In genomic region chr17:49483588-49484509, GRCh38 we compare ENCODE assay signal across 19 cellular contexts. TPM values are rescaled to one million over a fixed set of nuclear protein-coding genes. Genes with fewer than 3 reads are reported as not detected.
DNase-seq lines count a peak whose midpoint lies in the region; ATAC-seq, FAIRE-seq and TF ChIP-seq lines count a peak whose summit lies in the region.
"Had no signal": no experiment of that assay in that cellular context is flagged by ENCODE, and none has a peak within 500 bp of the region (broad histone marks: within the 10 kb centered on the region; RNA-seq: fewer than 3 reads in every experiment).

No MANE protein-coding gene starts in this region.

- H3K36me3 ChIP-seq in Loucy (ENCODE audit: insufficient read depth, low read length) (no peaks in the 10 kb centered on the region), WERI-Rb-1 (no peaks in the 10 kb centered on the region)
- H3K36me3 ChIP-seq: Peyer's patch had no signal

- ATAC-seq in HG03571 (IDR thresholded peaks at IDR 0.05; ENCODE audit: unreplicated experiment) = no peak
- ATAC-seq: Right ventricle myocardium inferior, SK-N-SH treated with all-trans-retinoic acid at 6 μM for 48 hours had no signal

- H3K36me3 Mint-ChIP-seq in neural crest cell (ENCODE audit: low read depth) = no peaks in the 10 kb centered on the region
- H3K36me3 Mint-ChIP-seq: CD4-positive, alpha-beta memory T cell had no signal

- H3K4me3 ChIP-seq in Loucy (ENCODE audit: low read length, poor library complexity, severe bottlenecking) (no peak overlapping the region), WERI-Rb-1 (ENCODE audit: low read depth, low read length) (no peak overlapping the region)
- H3K4me3 ChIP-seq: Peyer's patch had no signal

- H3F3A ChIP-seq in Loucy (ENCODE audit: low read depth) = no peaks in the 10 kb centered on the region

- H3K9me2 ChIP-seq in Loucy (replicated peaks; ENCODE audit: low read depth, low read length) = no peaks in the 10 kb centered on the region

- DNase-seq in GM12891 (ENCODE audit: insufficient read length, low spot score) (no peak), WERI-Rb-1 (no peak), neural crest cell (ENCODE audit: low read depth, low spot score) (no peak), SK-N-DZ (ENCODE audit: low spot score) (no peak), germinal center (ENCODE audit: low spot score) (no peak)
- DNase-seq: Calu3; CD4-positive, alpha-beta memory T cell; DMS53; HCEC 1CT; NCI-H2081; NCI-H748 treated with DMSO at 0.1 percent for 48 hours; Peyer's patch had no signal

- TF ChIP-seq POLR2A in GM12891 (IDR thresholded peaks at IDR 0.05; ENCODE audit: low read depth, low read length) = no peak

- H3K4me3 Mint-ChIP-seq in neural crest cell = no peak overlapping the region
- H3K4me3 Mint-ChIP-seq: CD4-positive, alpha-beta memory T cell; T-helper 1 cell treated with Interleukin-12 subunit alpha and Interleukin-12 subunit beta and Interleukin-4 antibody, amounts not matched to agents 30 μg/mL and 1 μg/mL, for 36 hours had no signal

- H3K9me3 ChIP-seq in Loucy (ENCODE audit: insufficient read depth, low read depth, low read length) (no peaks in the 10 kb centered on the region), WERI-Rb-1 (ENCODE audit: severe bottlenecking) (no peaks in the 10 kb centered on the region)
- H3K9me3 ChIP-seq: Peyer's patch had no signal

- H3K4me1 Mint-ChIP-seq in neural crest cell = peaks cover 83% of the 10 kb centered on the region

- TF ChIP-seq CTCF in Loucy (conservative IDR thresholded peaks at IDR 0.05; ENCODE audit: low read length) = no peak
- peak; percentile 18; the same call in 1 of the 2 replicates for TF ChIP-seq CTCF in WERI-Rb-1 (IDR thresholded peaks at IDR 0.05; ENCODE audit: low read depth, low read length)
- TF ChIP-seq CTCF in neural crest cell (conservative IDR thresholded peaks at IDR 0.05) = no peak

- no peaks in the 10 kb centered on the region for H3K27me3 ChIP-seq in Loucy (ENCODE audit: insufficient read depth, low read length, poor library complexity, severe bottlenecking)
- no peaks in the 10 kb centered on the region for H3K27me3 ChIP-seq in WERI-Rb-1 (ENCODE audit: insufficient read depth, low read depth, severe bottlenecking)
- H3K27me3 ChIP-seq: Peyer's patch had no signal

- H3K9me3 Mint-ChIP-seq in neural crest cell = no peaks in the 10 kb centered on the region
- H3K9me3 Mint-ChIP-seq: CD4-positive, alpha-beta memory T cell; T-helper 1 cell treated with Interleukin-12 subunit alpha and Interleukin-12 subunit beta and Interleukin-4 antibody, amounts not matched to agents 30 μg/mL and 1 μg/mL, for 36 hours had no signal

- no peak overlapping the region for H3K4me2 ChIP-seq in Loucy (ENCODE audit: low read depth, low read length, poor library complexity, severe bottlenecking)

- no peak overlapping the region for H3K9ac ChIP-seq in Loucy (ENCODE audit: low read depth, low read length, poor library complexity, severe bottlenecking)

- H3K27me3 Mint-ChIP-seq in neural crest cell (ENCODE audit: low read depth) = peaks cover 23% of the 10 kb centered on the region

- H3K4me1 ChIP-seq in Loucy (ENCODE audit: insufficient read depth, low read length, poor library complexity, severe bottlenecking) = peaks cover 16% of the 10 kb centered on the region
- H3K4me1 ChIP-seq: Peyer's patch had no signal

- no peaks in the 10 kb centered on the region for H3K79me2 ChIP-seq in Loucy (ENCODE audit: insufficient read depth, low read length)

- H3K27ac ChIP-seq in WERI-Rb-1 = peak overlapping the region; percentile 80
- H3K27ac ChIP-seq: HL-60, Peyer's patch had no signal

- peak overlapping the region; percentile 97 for H3K27ac Mint-ChIP-seq in neural crest cell (ENCODE audit: unreplicated experiment)
- H3K27ac Mint-ChIP-seq: T-helper 1 cell treated with Interleukin-12 subunit alpha and Interleukin-12 subunit beta and Interleukin-4 antibody, amounts not matched to agents 30 μg/mL and 1 μg/mL, for 36 hours had no signal

- H2AFZ ChIP-seq in Loucy (ENCODE audit: low read length) = peak overlapping the region; percentile 13; the same call in 1 of the 2 replicates

- H4K20me1 ChIP-seq in Loucy (ENCODE audit: insufficient read depth, low read length, poor library complexity, severe bottlenecking) = no peaks in the 10 kb centered on the region

- FAIRE-seq in GM12891 (lab: Jason Lieb, UNC) = no peak
- FAIRE-seq: HTR-8/SVneo had no signal

TF ChIP-seq in GM12891, 5 proteins besides CTCF, POLR2A, EP300 and RAD21:
- TF ChIP-seq POU2F2 (IDR thresholded peaks at IDR 0.05; ENCODE audit: low read depth, low read length) (no peak), PAX5 (IDR thresholded peaks at IDR 0.05; ENCODE audit: insufficient read depth, low read length, severe bottlenecking) (no peak), POLR2AphosphoS5 (IDR thresholded peaks at IDR 0.05; ENCODE audit: low read depth, low read length) (no peak), SPI1 (IDR thresholded peaks at IDR 0.05; ENCODE audit: low read depth, low read length) (peak; percentile 59), TAF1 (IDR thresholded peaks at IDR 0.05; ENCODE audit: low read depth, low read length) (no peak)
TF ChIP-seq in GM12891: peak in this region for 1.

RNA-seq across cellular contexts. Expression of gene NGFR, which starts 11.2 kb away (rescaled TPM):
- polyA plus RNA-seq in GM12891 (2012; ENCODE audit: low read depth, missing spikeins) = 1.1 TPM
- total RNA-seq in neural crest cell = 322 and 334 TPM in 2 replicates
- 1.9 and 2.2 TPM in 2 replicates for polyA plus RNA-seq in SK-N-DZ (2014; cell fraction: cytosol; rRNA removed)
- polyA plus RNA-seq in SK-N-DZ (2014; cell fraction: nucleus; rRNA removed) = 1.4 TPM in 2 replicates
- polyA plus RNA-seq: CD4-positive, alpha-beta memory T cell had no signal
